Comparison of ENCODE assay signal across 16 cellular contexts in genomic region chr1:35288761-35289160, GRCh38. TPM values are rescaled to one million over a fixed set of nuclear protein-coding genes. Genes with fewer than 3 reads are reported as not detected.
DNase-seq lines count a peak whose midpoint lies in the region; ATAC-seq and TF ChIP-seq lines count a peak whose summit lies in the region.
"Had no signal": no experiment of that assay in that cellular context is flagged by ENCODE, and none has a peak within 500 bp of the region (broad histone marks: within the 10 kb centered on the region; RNA-seq: fewer than 3 reads in every experiment).

No MANE protein-coding gene starts in this region.

- H3K9ac ChIP-seq in smooth muscle cell (ENCODE audit: low read depth) = peak overlapping the region; percentile 69

- H3F3A ChIP-seq in smooth muscle cell (ENCODE audit: low read depth) = no peaks in the 10 kb centered on the region

- H3K9me3 ChIP-seq in hepatocyte (ENCODE audit: low read depth) (no peaks in the 10 kb centered on the region), smooth muscle cell (replicated peaks; ENCODE audit: low read depth) (no peaks in the 10 kb centered on the region), body of pancreas (no peaks in the 10 kb centered on the region)
- H3K9me3 ChIP-seq: Caco-2, pancreas, transverse colon had no signal

- CTCF ChIA-PET in T-cell (lab: Charles Lee) = no interaction called here

- H3K4me3 ChIP-seq in hepatocyte (no peak overlapping the region), smooth muscle cell (no peak overlapping the region), body of pancreas (no peak overlapping the region)
- H3K4me3 ChIP-seq: lung, pancreas, transverse colon had no signal

- TF ChIP-seq CTCF in hepatocyte (IDR thresholded peaks at IDR 0.05; ENCODE audit: poor library complexity) (no peak), smooth muscle cell (IDR thresholded peaks at IDR 0.05; ENCODE audit: borderline replicate concordance, insufficient read depth, poor library complexity, severe bottlenecking) (no peak), body of pancreas (IDR thresholded peaks at IDR 0.05) (no peak)

- H2AFZ ChIP-seq in hepatocyte = no peak overlapping the region
- no peak overlapping the region for H2AFZ ChIP-seq in smooth muscle cell (ENCODE audit: low read depth)

- H3K4me3 Mint-ChIP-seq in T-cell = no peak overlapping the region
- H3K4me3 Mint-ChIP-seq: activated CD4-positive, alpha-beta T cell treated with anti-CD3 and anti-CD28 coated beads, Interleukin-2, amount 10 ng/mL, durations not matched to agents 7 days and 5 days had no signal

- H3K27me3 ChIP-seq in hepatocyte (no peaks in the 10 kb centered on the region), smooth muscle cell (ENCODE audit: low read depth) (no peaks in the 10 kb centered on the region), body of pancreas (no peaks in the 10 kb centered on the region)
- H3K27me3 ChIP-seq: pancreas, transverse colon had no signal

- intact Hi-C loops in body of pancreas (cut with DNase I) = no loop called here

- peaks cover 10% of the 10 kb centered on the region for H4K20me1 ChIP-seq in hepatocyte (ENCODE audit: insufficient read depth, poor library complexity, severe bottlenecking)
- H4K20me1 ChIP-seq in smooth muscle cell (ENCODE audit: low read depth) = peaks cover 80% of the 10 kb centered on the region

- H3K4me2 ChIP-seq in hepatocyte (no peak overlapping the region), smooth muscle cell (peak overlapping the region; percentile 78)

- DNase-seq in DMS153 (lab: John Stamatoyannopoulos, UW) (peak; percentile 10), DMS153 treated with DMSO at 0.1 percent for 48 hours (lab: John Stamatoyannopoulos, UW; ENCODE audit: unreplicated experiment) (no peak), astrocyte of the hippocampus (ENCODE audit: low read depth, low spot score) (peak; percentile 68), hepatocyte (ENCODE audit: low spot score) (no peak), smooth muscle cell (lab: John Stamatoyannopoulos, UW; ENCODE audit: unreplicated experiment) (no peak), T-cell (no peak), activated T-cell treated with anti-CD3 and anti-CD28 coated beads for 4 hours (no peak), body of pancreas (no peak)
- DNase-seq: activated CD4-positive, alpha-beta T cell treated with anti-CD3 and anti-CD28 coated beads, Interleukin-2, amount 10 ng/mL, durations not matched to agents 7 days and 5 days; Caco-2; MV-4-11; NCI-H2171; pancreas; transverse colon had no signal

- peaks cover 97% of the 10 kb centered on the region for H3K79me2 ChIP-seq in hepatocyte
- peaks cover 86% of the 10 kb centered on the region for H3K79me2 ChIP-seq in smooth muscle cell (ENCODE audit: low read depth)

- no peak overlapping the region for H3K27ac Mint-ChIP-seq in T-cell
- H3K27ac Mint-ChIP-seq: activated CD4-positive, alpha-beta T cell treated with anti-CD3 and anti-CD28 coated beads, Interleukin-2, amount 10 ng/mL, durations not matched to agents 7 days and 5 days had no signal

- H3K36me3 ChIP-seq in hepatocyte (replicated peaks; ENCODE audit: insufficient read depth, low read depth) = no peaks in the 10 kb centered on the region
- H3K36me3 ChIP-seq in smooth muscle cell (ENCODE audit: low read depth) = no peaks in the 10 kb centered on the region
- no peaks in the 10 kb centered on the region for H3K36me3 ChIP-seq in body of pancreas (replicated peaks in 1 of 2; ENCODE audit: insufficient read depth in 1 of 2, low read depth in 2 of 2)

- no peak for TF ChIP-seq POLR2A in body of pancreas (IDR thresholded peaks at IDR 0.05)

- H3K36me3 Mint-ChIP-seq in T-cell = peaks cover 17% of the 10 kb centered on the region

- ATAC-seq in T-cell (replicated peaks in 1 of 4) (no peak), body of pancreas (no peak)

- H3K9me3 Mint-ChIP-seq in T-cell = no peaks in the 10 kb centered on the region

- POLR2A ChIA-PET in T-cell (lab: Charles Lee) = no interaction called here

- peak overlapping the region; percentile 21 for H3K27ac ChIP-seq in hepatocyte
- peak overlapping the region; percentile 93 for H3K27ac ChIP-seq in smooth muscle cell (ENCODE audit: low read depth)
- H3K27ac ChIP-seq in body of pancreas = no peak overlapping the region
- H3K27ac ChIP-seq: 22Rv1, pancreas had no signal

- no peaks in the 10 kb centered on the region for H3K27me3 Mint-ChIP-seq in T-cell
- H3K27me3 Mint-ChIP-seq: activated CD4-positive, alpha-beta T cell treated with anti-CD3 and anti-CD28 coated beads, Interleukin-2, amount 10 ng/mL, durations not matched to agents 7 days and 5 days had no signal

- peaks cover 37 to 53% (median 45%) of the 10 kb centered on the region in 3 donors for H3K4me1 Mint-ChIP-seq in T-cell

- H3K4me1 ChIP-seq in hepatocyte (ENCODE audit: insufficient read depth) (peaks cover 10% of the 10 kb centered on the region), smooth muscle cell (ENCODE audit: low read depth) (peaks cover 7% of the 10 kb centered on the region), body of pancreas (peaks cover 7% of the 10 kb centered on the region)
- H3K4me1 ChIP-seq: Caco-2 had no signal

- H3K9me2 ChIP-seq in hepatocyte (replicated peaks; ENCODE audit: insufficient read depth) = no peaks in the 10 kb centered on the region

RNA-seq across cellular contexts. Expression of gene ZMYM4, which starts 20.3 kb away (rescaled TPM):
- 35.5 and 43.4 TPM in 2 replicates for total RNA-seq in hepatocyte
- polyA plus RNA-seq in hepatocyte = 17.6 and 24.5 TPM in 2 replicates
- 27.2 and 28.1 TPM in 2 replicates for total RNA-seq in smooth muscle cell
- polyA plus RNA-seq in smooth muscle cell = 15.7 and 18.7 TPM in 2 replicates
- 10 to 100 TPM; 28.7 to 41.7 (median 38.5) TPM for total RNA-seq in T-cell
- 10 to 100 TPM; 15.2 to 33.2 TPM for total RNA-seq in body of pancreas

Comparison
In these comparisons a context has a peak if more than half of its experiments do, and no peak if none do; other contexts are left out.
1. DNase-seq: peak in DMS153 (single experiment) and astrocyte of the hippocampus (single experiment); none in DMS153 treated with DMSO at 0.1 percent for 48 hours (single experiment), hepatocyte (single experiment), smooth muscle cell (single experiment), T-cell (0 of 34), activated T-cell treated with anti-CD3 and anti-CD28 coated beads for 4 hours (single experiment) and body of pancreas (0 of 4).
2. H3K27ac ChIP-seq: peak in hepatocyte (single experiment) and smooth muscle cell (single experiment); none in body of pancreas (0 of 4).